In the genomic region with DNA sequence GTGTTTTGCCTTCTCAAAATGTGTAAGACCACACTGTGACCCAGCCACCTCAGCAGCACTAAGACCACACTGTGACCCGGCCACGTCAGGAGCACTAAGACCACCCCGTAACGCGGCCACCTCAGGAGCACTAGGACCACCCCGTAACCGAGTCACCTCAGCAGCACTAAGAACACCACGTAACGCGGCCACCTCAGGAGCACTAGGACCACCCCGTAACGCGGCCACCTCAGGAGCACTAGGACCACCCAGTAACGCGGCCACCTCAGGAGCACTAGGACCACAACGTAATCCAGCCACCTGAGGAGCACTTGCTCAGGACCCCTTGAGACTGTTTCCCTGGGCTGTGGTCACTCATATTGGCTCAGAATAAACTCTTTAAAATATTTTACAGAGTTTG, we compare ENCODE assay signal across 7 cellular contexts.
"Had no signal": no experiment of that assay in that cellular context is flagged by ENCODE, and none has a peak within 500 bp of the region (broad histone marks: within the 10 kb centered on the region; RNA-seq: fewer than 3 reads in every experiment).

No MANE protein-coding gene starts in this region.

- H2AFZ ChIP-seq: GM23338 had no signal

- H3K27ac Mint-ChIP-seq: GM23338, H9 had no signal

- FAIRE-seq: H1, H54, HTR-8/SVneo had no signal

- ATAC-seq: GM23338 had no signal

- H3K4me3 Mint-ChIP-seq: GM23338, H9 had no signal

- DNase-seq: H9, HCEC 1CT, IMR-90 had no signal

- H3K4me2 ChIP-seq: GM23338 had no signal

- H3K9me3 Mint-ChIP-seq: GM23338 had no signal

- H3K4me3 ChIP-seq: GM23338 had no signal
